15 cellular contexts compared by ENCODE assay signal in the genomic region with DNA sequence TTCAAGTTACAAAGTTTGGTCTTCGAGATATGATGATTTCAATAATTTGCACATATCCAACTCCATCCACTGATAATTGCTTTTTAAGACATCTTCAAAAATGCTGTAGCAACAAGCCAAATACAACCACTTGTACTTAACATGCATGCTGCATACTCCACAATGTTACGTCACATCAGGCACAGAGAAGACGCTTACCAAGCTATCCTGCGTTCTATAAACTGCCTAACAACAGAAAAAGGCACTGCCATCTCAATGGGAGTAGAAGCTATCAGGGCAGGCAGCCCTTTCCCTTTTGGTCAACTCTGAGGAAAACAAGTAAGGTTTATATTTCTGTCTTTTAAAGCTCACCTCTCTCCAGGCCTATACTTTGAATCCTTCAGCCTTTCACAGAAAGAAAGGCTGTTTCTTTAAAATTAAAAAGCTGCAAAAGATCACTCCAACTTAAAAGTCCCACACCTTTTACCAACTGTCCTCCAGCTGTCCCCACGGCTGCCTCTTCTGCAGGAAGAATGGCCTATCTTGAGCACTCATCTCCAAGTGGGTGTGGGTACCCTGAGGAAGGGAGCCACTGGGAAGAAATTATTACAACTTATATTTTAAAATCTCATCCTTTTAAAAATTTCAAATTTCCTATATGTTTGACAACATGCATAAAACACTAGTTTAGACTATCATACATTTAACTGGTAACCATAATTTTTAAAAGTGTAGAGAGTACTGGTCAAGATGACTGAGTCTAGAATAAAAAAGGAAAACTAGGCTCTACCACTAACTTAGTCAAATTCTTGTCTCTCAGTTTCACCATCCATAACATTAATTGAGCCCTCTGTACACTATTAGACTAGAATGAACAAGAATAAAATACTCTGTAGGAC. TPM values are rescaled to one million over a fixed set of nuclear protein-coding genes. Genes with fewer than 3 reads are reported as not detected.
DNase-seq lines count a peak whose midpoint lies in the region; ATAC-seq, FAIRE-seq and TF ChIP-seq lines count a peak whose summit lies in the region.
"Had no signal": no experiment of that assay in that cellular context is flagged by ENCODE, and none has a peak within 500 bp of the region (broad histone marks: within the 10 kb centered on the region; RNA-seq: fewer than 3 reads in every experiment).

No MANE protein-coding gene starts in this region.

- no peaks in the 10 kb centered on the region for H4K20me1 ChIP-seq in K562 (replicated peaks; ENCODE audit: control insufficient read depth, insufficient read depth, low read length)

- no peak overlapping the region for H3K9ac ChIP-seq in HUES64 (ENCODE audit: low read depth, low read length)
- H3K9ac ChIP-seq in K562 (ENCODE audit: insufficient read depth in 1 of 2, low read depth in 2 of 2, low read length in 2 of 2): peak overlapping the region in 1 of 2 experiments; percentile 66; a peak in 2 of 4 replicates

- intact Hi-C loops in A673 (cut with micrococcal nuclease; ENCODE audit: unreplicated experiment) (no loop called here), K562 (cut with micrococcal nuclease) (loop anchor here (10.0 kb wide), 1 partner anchor 112 kb away; no protein-coding TSS in a partner anchor)

- no peaks in the 10 kb centered on the region for H3K36me3 ChIP-seq in A673 (ENCODE audit: insufficient read depth, low read length, poor library complexity, severe bottlenecking)
- H3K36me3 ChIP-seq in HUES64 (ENCODE audit: insufficient read depth, low read length): no peaks in the 10 kb centered on the region
- no peaks in the 10 kb centered on the region for H3K36me3 ChIP-seq in K562 (ENCODE audit: control insufficient read depth, insufficient read depth, low read length)
- H3K36me3 ChIP-seq: thoracic aorta had no signal

- peaks cover 90% of the 10 kb centered on the region for H3K79me2 ChIP-seq in K562 (ENCODE audit: control insufficient read depth, insufficient read depth, low read length)

- peaks cover 38% of the 10 kb centered on the region for H3K4me1 ChIP-seq in A673 (ENCODE audit: insufficient read depth, low read length, poor library complexity, severe bottlenecking)
- H3K4me1 ChIP-seq in HUES64 (ENCODE audit: insufficient read depth, low read length): peaks cover 30% of the 10 kb centered on the region
- H3K4me1 ChIP-seq in K562 (replicated peaks in 1 of 2; ENCODE audit: control insufficient read depth in 2 of 2, insufficient read depth in 2 of 2, low read length in 2 of 2): peaks cover 9 to 50% of the 10 kb centered on the region in 2 experiments; a peak in 4 of 5 replicates

- BruUV-seq in A673 (replicated peaks; lab: Mats Ljungman, UMichigan) (no TSS peak), K562 (replicated peaks; lab: Mats Ljungman, UMichigan) (no TSS peak)

- no peak for TF ChIP-seq POLR2A in K562 (conservative IDR thresholded peaks at IDR 0.05)

- H3K27me3 ChIP-seq in A673 (replicated peaks; ENCODE audit: insufficient read depth, low read depth, low read length, poor library complexity): no peaks in the 10 kb centered on the region
- no peaks in the 10 kb centered on the region for H3K27me3 ChIP-seq in HUES64 (ENCODE audit: insufficient read depth, low read length)
- no peaks in the 10 kb centered on the region for H3K27me3 ChIP-seq in K562 (ENCODE audit: control insufficient read depth in 2 of 2, insufficient read depth in 2 of 2, low read length in 2 of 2)

- H3K9me1 ChIP-seq in K562 (ENCODE audit: control insufficient read depth, insufficient read depth, low read length): no peaks in the 10 kb centered on the region

- CTCF ChIA-PET in A673 (lab: Charles Lee) (interaction anchor here (1.2 kb wide), 1 partner anchor 11 kb away, joined by 4 read pairs; no protein-coding TSS in a partner anchor), K562 (lab: Yijun Ruan, JAX; ENCODE audit: low intra/inter-chr PET ratio) (no interaction called here)

- FAIRE-seq in K562 (lab: Jason Lieb, UNC) (peak; percentile 81), islet of Langerhans (lab: Jason Lieb, UNC) (peak; percentile 71)

- H3K4me3 ChIP-seq in A673 (ENCODE audit: low read depth, low read length, poor library complexity, severe bottlenecking) (no peak overlapping the region), HUES64 (ENCODE audit: low read length) (no peak overlapping the region), K562 (peak overlapping the region; percentile 23; the same call in 1 of the 2 replicates)
- H3K4me3 ChIP-seq: thoracic aorta had no signal

- TF ChIP-seq RAD21 in K562 (CRISPR knock-in tag; conservative IDR thresholded peaks at IDR 0.05 in 1 of 2, IDR thresholded peaks at IDR 0.05 in 1 of 2): 0 out of 4 replicates have a peak, but pooled peaks of 1 of the 2 experiments have one; percentile 16

- TF ChIP-seq EP300 in K562 (IDR thresholded peaks at IDR 0.05; ENCODE audit: low read length): no peak

- no peak for TF ChIP-seq CTCF in A673 (conservative IDR thresholded peaks at IDR 0.05; ENCODE audit: low read depth, low read length)
- TF ChIP-seq CTCF in K562 (IDR thresholded peaks at IDR 0.05 in 2 of 3, conservative IDR thresholded peaks at IDR 0.05 in 1 of 3; ENCODE audit: insufficient read depth in 2 of 3, low read depth in 1 of 3, low read length in 3 of 3): no peak

- DNase-seq in A673 (ENCODE audit: low spot score) (peak; percentile 66), K562 (ENCODE audit: extremely low read depth in 1 of 4, low spot score in 3 of 4) (peak in 3 of 4 experiments; percentile 21 to 75 (median 73)), AML-193 (lab: John Stamatoyannopoulos, UW) (no peak), ACHN (no peak), kidney glomerular epithelial cell (lab: John Stamatoyannopoulos, UW) (no peak)
- DNase-seq in activated T-cell treated with anti-CD3 and anti-CD28 coated beads, Interleukin-2, amount 50 U/mL, for 1 hour: no peak
- DNase-seq: activated CD4-positive, alpha-beta T cell treated with anti-CD3 and anti-CD28 coated beads for 4 hours; activated naive CD4-positive, alpha-beta T cell treated with anti-CD3 and anti-CD28 coated beads for 36 hours; NCI-H2081 treated with DMSO at 0.1 percent for 48 hours; stimulated activated CD4-positive, alpha-beta T cell treated with anti-CD3 and anti-CD28 coated beads, Interleukin-4, amount 100 ng/mL, for 4 hours had no signal

- 59% methylated on average over 5 of the region's 5 CpGs for WGBS in HUES64
- under 1% methylated on average over 5 of the region's 5 CpGs for WGBS in K562 (ENCODE audit: insufficient coverage, low coverage, missing lambda C conversion rate)

- ATAC-seq in K562: peak; percentile 77
- ATAC-seq: HCT116 had no signal

- peak overlapping the region; percentile 82 for H3K4me2 ChIP-seq in K562 (ENCODE audit: insufficient read depth, low read length)

- peak overlapping the region; percentile 45 for H3K27ac ChIP-seq in A673 (ENCODE audit: low read depth, low read length, poor library complexity, severe bottlenecking)
- H3K27ac ChIP-seq in HUES64 (ENCODE audit: low read depth, low read length): peak overlapping the region; percentile 53; the same call in 1 of the 2 replicates
- peak overlapping the region; percentile 87 for H3K27ac ChIP-seq in K562 (ENCODE audit: extremely low read depth, low read depth, low read length)
- H3K27ac ChIP-seq: RWPE1, thoracic aorta had no signal

- peak overlapping the region; percentile 84 for H2AFZ ChIP-seq in K562 (ENCODE audit: low read depth, low read length)

- in situ Hi-C loops in K562 (cut with MboI) (no loop called here), ACHN (cut with HindIII; ENCODE audit: low pct_ligation_motif_present, low pct_unique_long_range_greater_than_20kb, low sequenced_read_pairs) (no loop called here)

- no peaks in the 10 kb centered on the region for H3K9me3 ChIP-seq in A673 (ENCODE audit: low read depth, low read length, poor library complexity, severe bottlenecking)
- H3K9me3 ChIP-seq in HUES64 (ENCODE audit: insufficient read depth, low read depth, low read length): no peaks in the 10 kb centered on the region
- no peaks in the 10 kb centered on the region for H3K9me3 ChIP-seq in K562 (replicated peaks; ENCODE audit: control insufficient read depth, insufficient read depth, low read depth, low read length)
- H3K9me3 ChIP-seq: thoracic aorta had no signal

- POLR2A ChIA-PET in A673 (lab: Charles Lee; ENCODE audit: low non-redundant PET) (no interaction called here), K562 (lab: Yijun Ruan, JAX) (interaction anchor here (1.0 to 1.4 kb wide), 5 partner anchors 9 to 188 kb away, joined by 3 to 5 read pairs (median 4); no protein-coding TSS in a partner anchor)

TF ChIP-seq in K562, 482 proteins besides CTCF, POLR2A, EP300 and RAD21 (continues in another document):
- TF ChIP-seq ZNF79 (CRISPR knock-in tag; IDR thresholded peaks at IDR 0.05; ENCODE audit: low read depth) (no peak), RUNX1 (IDR thresholded peaks at IDR 0.05; ENCODE audit: low read depth) (no peak), EHMT2 (IDR thresholded peaks at IDR 0.05) (peak; percentile 33; the same call in 1 of the 2 replicates), ILF3 (IDR thresholded peaks at IDR 0.05; ENCODE audit: borderline replicate concordance) (no peak)

RNA-seq across cellular contexts. Expression of gene PHF21A, which starts 14.5 kb away (rescaled TPM):
- total RNA-seq in A673 (2021): 77.2 and 106 TPM in 2 replicates
- polyA plus RNA-seq in HUES64 (2013, experiment 1 of 2): 21.8 TPM
- 26.5 TPM for polyA plus RNA-seq in HUES64 (2013, experiment 2 of 2)
- 41.0 and 108 TPM in 2 replicates for total RNA-seq in K562 (2011; cell fraction: chromatin; rRNA removed; ENCODE audit: low replicate concordance)
- 17.0 and 21.1 TPM in 2 replicates for total RNA-seq in K562 (2011; cell fraction: nucleolus; rRNA removed)
- 27.0 and 37.7 TPM in 2 replicates for total RNA-seq in K562 (2011; cell fraction: nucleoplasm; rRNA removed)
- 7.7 and 13.3 TPM in 2 replicates for total RNA-seq in K562 (2014; rRNA removed)
- total RNA-seq in K562 (2014; rRNA removed; fragmentation: Illumina TruSeq; extraction: Trizol): 8.6 and 9.7 TPM in 2 replicates
- 8.5 and 10.7 TPM in 2 replicates for total RNA-seq in K562 (2015; rRNA removed; fragmentation: Illumina TruSeq; extraction: Trizol)
- 20.4 and 26.6 TPM in 2 replicates for total RNA-seq in K562 (2021)
- 12.8 and 20.2 TPM in 2 replicates for polyA plus RNA-seq in K562 (2011; rRNA removed)
- 7.2 and 8.7 TPM in 2 replicates for polyA plus RNA-seq in K562 (2011; cell fraction: cytosol; rRNA removed)
- 33.5 and 36.9 TPM in 2 replicates for polyA plus RNA-seq in K562 (2011; cell fraction: nucleus; rRNA removed)
- 17.5 and 25.3 TPM in 2 replicates for polyA plus RNA-seq in K562 (2012)
- polyA plus RNA-seq in K562 (2014; fragmentation: Illumina TruSeq; extraction: Trizol): 25.7 and 32.4 TPM in 2 replicates
- 1 to 10 TPM; 1.5 to 2.2 TPM for polyA plus RNA-seq in K562 (2014; fragmentation: Nextera tagmentation; extraction: Ambion mirVana)
- 12.7 and 14.5 TPM in 2 replicates for polyA plus RNA-seq in K562 (2014; rRNA removed)
- polyA minus RNA-seq in K562 (2011; rRNA and poly(A)+ RNA removed): 12.6 and 22.6 TPM in 2 replicates
- polyA minus RNA-seq in K562 (2011; cell fraction: cytosol; rRNA and poly(A)+ RNA removed): 14.4 and 14.8 TPM in 2 replicates
- polyA minus RNA-seq in K562 (2011; cell fraction: nucleus; rRNA and poly(A)+ RNA removed): 11.4 and 23.0 TPM in 2 replicates

Comparison
In these comparisons a context has a peak if more than half of its experiments do, and no peak if none do; other contexts are left out.
1. DNase-seq: peak in A673 (single experiment) and K562 (3 of 4); none in AML-193 (0 of 2), activated T-cell treated with anti-CD3 and anti-CD28 coated beads, Interleukin-2, amount 50 U/mL, for 1 hour (single experiment), ACHN (single experiment) and kidney glomerular epithelial cell (single experiment).
2. Peak in every context shown above with its lines, with median percentiles within 50 percentile points of each other: H3K27ac ChIP-seq.